13 cellular contexts compared by ENCODE assay signal in the genomic region with DNA sequence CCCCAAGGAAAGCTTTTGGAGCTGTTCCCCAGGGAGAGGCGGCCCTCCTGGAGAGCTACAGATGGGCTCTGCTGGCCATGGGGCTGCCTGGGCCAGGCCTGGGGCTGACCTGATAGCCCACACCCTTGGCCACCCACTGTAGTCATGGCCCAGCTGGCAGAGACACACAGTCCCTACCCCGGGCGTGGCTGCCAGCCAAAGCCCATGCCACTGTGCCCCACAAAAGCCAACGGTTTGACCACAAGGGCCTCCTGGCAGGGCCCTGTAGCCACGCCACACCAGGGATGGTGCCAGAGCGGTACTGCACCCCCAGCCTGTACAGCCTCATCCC. TPM values are rescaled to one million over a fixed set of nuclear protein-coding genes. Genes with fewer than 3 reads are reported as not detected.
DNase-seq lines count a peak whose midpoint lies in the region; ATAC-seq and TF ChIP-seq lines count a peak whose summit lies in the region.
"Had no signal": no experiment of that assay in that cellular context is flagged by ENCODE, and none has a peak within 500 bp of the region (broad histone marks: within the 10 kb centered on the region; RNA-seq: fewer than 3 reads in every experiment).

No MANE protein-coding gene starts in this region.

- peaks cover 7 to 100% (median 48%) of the 10 kb centered on the region in 3 donors for H3K4me1 ChIP-seq in gastroesophageal sphincter

- H3K4me1 Mint-ChIP-seq in osteocyte (ENCODE audit: unreplicated experiment) = peaks cover 42% of the 10 kb centered on the region
- H3K4me1 Mint-ChIP-seq in activated T-cell treated with anti-CD3 and anti-CD28 coated beads, Interleukin-2, amount 50 U/mL, for 24 hours (ENCODE audit: low read depth) = peaks cover 19% of the 10 kb centered on the region

- no peak for TF ChIP-seq POLR2A in gastroesophageal sphincter (IDR thresholded peaks at IDR 0.05)

- H3K27me3 ChIP-seq in MG63 (no peaks in the 10 kb centered on the region), gastroesophageal sphincter (no peaks in the 10 kb centered on the region)

- TF ChIP-seq EP300 in gastroesophageal sphincter (IDR thresholded peaks at IDR 0.05) = no peak

- WGBS in gastroesophageal sphincter (ENCODE audit: low coverage in 1 of 2), 2 donors = no CpG with 5 or more reads among the region's 6 CpGs

- H3K4me3 ChIP-seq in MG63 (no peak overlapping the region), gastroesophageal sphincter (no peak overlapping the region)

- peak overlapping the region in 3 of 4 donors; percentile 69 to 81 (median 80) for H3K27ac ChIP-seq in gastroesophageal sphincter

- H3K9me3 ChIP-seq in MG63 (no peaks in the 10 kb centered on the region), gastroesophageal sphincter (no peaks in the 10 kb centered on the region)

- TF ChIP-seq CTCF in gastroesophageal sphincter (IDR thresholded peaks at IDR 0.05) = no peak
- TF ChIP-seq CTCF in osteocyte (IDR thresholded peaks at IDR 0.05) = no peak

- ATAC-seq in gastroesophageal sphincter (no peak), GM19328 (IDR thresholded peaks at IDR 0.05; ENCODE audit: unreplicated experiment) (no peak), HG03342 (IDR thresholded peaks at IDR 0.05; ENCODE audit: unreplicated experiment) (no peak), HG03378 (IDR thresholded peaks at IDR 0.05; ENCODE audit: unreplicated experiment) (no peak)
- ATAC-seq: activated CD4-positive, CD25-positive, alpha-beta regulatory T cell treated with anti-CD3 and anti-CD28 coated beads, Interleukin-2, amount 50 U/mL, for 24 hours had no signal

- DNase-seq in A172 (ENCODE audit: low spot score) (peak; percentile 57), MG63 (peak; percentile 36), osteocyte (ENCODE audit: extremely low spot score, unreplicated experiment) (no peak)
- no peak for DNase-seq in activated T-cell treated with anti-CD3 and anti-CD28 coated beads, Interleukin-2, amount 50 U/mL, for 24 hours
- DNase-seq: activated naive CD4-positive, alpha-beta T cell treated with anti-CD3 and anti-CD28 coated beads for 36 hours; Calu3; NCI-H1048; stimulated activated CD4-positive, alpha-beta T cell treated with anti-CD3 and anti-CD28 coated beads, Interleukin-2, amount 100 ng/mL, for 48 hours had no signal

- H3K27ac Mint-ChIP-seq in osteocyte (ENCODE audit: unreplicated experiment) = peak overlapping the region; percentile 56
- H3K27ac Mint-ChIP-seq in activated T-cell treated with anti-CD3 and anti-CD28 coated beads, Interleukin-2, amount 50 U/mL, for 24 hours = no peak overlapping the region
- H3K27ac Mint-ChIP-seq: activated naive CD4-positive, alpha-beta T cell treated with anti-CD3 and anti-CD28 coated beads for 36 hours had no signal

- H3K36me3 Mint-ChIP-seq in osteocyte (ENCODE audit: unreplicated experiment) = peaks cover 8% of the 10 kb centered on the region
- peaks cover 2% of the 10 kb centered on the region for H3K36me3 Mint-ChIP-seq in activated T-cell treated with anti-CD3 and anti-CD28 coated beads, Interleukin-2, amount 50 U/mL, for 24 hours (ENCODE audit: low read depth)

- no peaks in the 10 kb centered on the region for H3K27me3 Mint-ChIP-seq in osteocyte (ENCODE audit: unreplicated experiment)
- H3K27me3 Mint-ChIP-seq in activated T-cell treated with anti-CD3 and anti-CD28 coated beads, Interleukin-2, amount 50 U/mL, for 24 hours = no peaks in the 10 kb centered on the region

- no peaks in the 10 kb centered on the region for H3K9me3 Mint-ChIP-seq in osteocyte (ENCODE audit: unreplicated experiment)
- H3K9me3 Mint-ChIP-seq in activated T-cell treated with anti-CD3 and anti-CD28 coated beads, Interleukin-2, amount 50 U/mL, for 24 hours = no peaks in the 10 kb centered on the region
- H3K9me3 Mint-ChIP-seq: activated naive CD4-positive, alpha-beta T cell treated with anti-CD3 and anti-CD28 coated beads for 36 hours had no signal

- H3K4me3 Mint-ChIP-seq in osteocyte (ENCODE audit: unreplicated experiment) = no peak overlapping the region
- H3K4me3 Mint-ChIP-seq in activated T-cell treated with anti-CD3 and anti-CD28 coated beads, Interleukin-2, amount 50 U/mL, for 24 hours = no peak overlapping the region
- H3K4me3 Mint-ChIP-seq: activated naive CD4-positive, alpha-beta T cell treated with anti-CD3 and anti-CD28 coated beads for 36 hours had no signal

- H3K36me3 ChIP-seq in MG63 (peaks cover 3% of the 10 kb centered on the region), gastroesophageal sphincter (peaks cover 0 to 22% of the 10 kb centered on the region in 2 donors)

RNA-seq across cellular contexts. Expression of gene NACC2, which starts 15.2 kb away (rescaled TPM):
- total RNA-seq in A172 (2014; rRNA removed; shearing (Covaris generic)) = 34.2 and 41.6 TPM in 2 replicates
- 13.4 and 22.4 TPM in 2 replicates for total RNA-seq in MG63 (2014; rRNA removed; shearing (Covaris generic); ENCODE audit: low replicate concordance)
- total RNA-seq in gastroesophageal sphincter (100 to 1,000 TPM in 3 of 4 donors, 10 to 100 TPM in 1; 71.4 to 209 (median 110) TPM), osteocyte (40.1 and 41.4 TPM in 2 replicates)

RNA-seq across cellular contexts. Expression of gene TMEM250, which starts 38.8 kb away (rescaled TPM):
- total RNA-seq in A172 (2014; rRNA removed; shearing (Covaris generic)) = 70.4 and 81.1 TPM in 2 replicates
- 62.5 and 78.4 TPM in 2 replicates for total RNA-seq in MG63 (2014; rRNA removed; shearing (Covaris generic); ENCODE audit: low replicate concordance)
- 10 to 100 TPM; 28.7 to 66.1 (median 45.3) TPM for total RNA-seq in gastroesophageal sphincter
- total RNA-seq in osteocyte = 34.0 and 38.2 TPM in 2 replicates

Comparison
In these comparisons a context has a peak if more than half of its experiments do, and no peak if none do; other contexts are left out.
1. DNase-seq: peak in A172 (single experiment) and MG63 (single experiment); none in osteocyte (single experiment) and activated T-cell treated with anti-CD3 and anti-CD28 coated beads, Interleukin-2, amount 50 U/mL, for 24 hours (single experiment).